In the genomic region with DNA sequence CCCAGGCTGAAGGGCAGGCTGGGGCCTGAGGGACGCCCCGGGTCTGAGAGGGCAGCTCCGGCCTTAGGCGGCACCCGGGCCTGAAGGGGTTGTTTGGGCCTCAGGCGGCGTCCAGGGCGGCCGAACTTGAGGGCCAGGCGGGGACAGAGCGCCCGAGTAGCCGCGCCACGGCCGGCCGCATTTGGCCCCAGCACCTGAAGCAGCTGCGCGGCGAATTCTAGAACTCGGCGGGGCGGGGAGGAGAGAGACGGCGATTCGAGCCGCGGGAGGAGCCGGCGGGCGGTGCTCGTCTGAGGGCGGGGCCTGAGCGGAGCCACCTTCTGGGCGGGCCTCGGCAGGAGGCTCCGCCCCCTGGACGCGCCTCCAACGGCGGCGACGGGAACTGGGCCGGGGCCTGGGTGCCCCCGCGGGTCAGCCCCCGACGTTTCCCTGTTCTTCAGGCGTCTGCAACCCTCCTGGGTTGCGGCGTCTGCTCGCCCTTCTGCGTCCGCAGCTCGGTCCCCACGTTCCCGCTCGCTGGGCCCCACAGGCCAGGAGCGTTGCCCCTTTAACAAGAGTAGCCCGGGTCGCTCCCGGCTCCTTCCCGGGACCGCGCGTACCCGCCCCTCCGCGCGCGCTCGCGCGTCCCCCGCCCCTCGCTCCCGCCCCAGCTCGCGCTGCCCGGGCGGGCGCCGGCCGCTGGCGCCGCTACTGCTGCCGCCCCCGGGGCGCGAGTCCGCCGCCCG, we compare ENCODE assay signal across 8 cellular contexts. TPM values are rescaled to one million over a fixed set of nuclear protein-coding genes. Genes with fewer than 3 reads are reported as not detected.
A peak's percentile ranks its signal among the peaks of the same experiment; 100 is the strongest.
DNase-seq lines count a peak whose midpoint lies in the region; ATAC-seq, FAIRE-seq and TF ChIP-seq lines count a peak whose summit lies in the region.

A gene with protein sequence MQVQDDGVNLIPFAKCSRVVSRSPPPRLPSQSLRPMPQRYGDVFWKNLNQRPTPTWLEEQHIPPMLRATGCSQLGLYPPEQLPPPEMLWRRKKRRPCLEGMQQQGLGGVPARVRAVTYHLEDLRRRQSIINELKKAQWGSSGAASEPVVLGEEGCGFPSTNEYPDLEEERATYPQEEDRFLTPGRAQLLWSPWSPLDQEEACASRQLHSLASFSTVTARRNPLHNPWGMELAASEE (minus strand): TSS at position 221 of the 725 bp plus-strand sequence. CDS start 3,085 bp downstream, outside the sequence.
A gene (plus strand): TSS at position 649 of the 725 bp plus-strand sequence. CDS start 2,297 bp downstream, outside the sequence.

- intact Hi-C loops in HepG2 (cut with micrococcal nuclease; ENCODE audit: unreplicated experiment): no loop called here

- H3K4me3 ChIP-seq in HepG2 (replicated peaks in 1 of 3; ENCODE audit: insufficient read depth in 1 of 3, low read depth in 2 of 3, low read length in 3 of 3): peak within 1 kb of the TSS; percentile 91 to 93 (median 92)

- H3K9ac ChIP-seq in HepG2 (ENCODE audit: insufficient read depth, low read depth, low read length): peak within 1 kb of the TSS; percentile 92

- peak; percentile 96 for DNase-seq in Ammon's horn (ENCODE audit: low spot score)
- DNase-seq in NCI-H510A treated with DMSO at 0.1 percent for 48 hours (lab: John Stamatoyannopoulos, UW): peak; percentile 84
- DNase-seq in activated CD4-positive, alpha-beta T cell treated with anti-CD3 and anti-CD28 coated beads, Interleukin-2, amount 10 ng/mL, durations not matched to agents 7 days and 5 days: peak; percentile 91
- peak; percentile 91 for DNase-seq in cortex of kidney (lab: John Stamatoyannopoulos, UW)
- peak; percentile 77 for DNase-seq in HepG2 (ENCODE audit: low spot score)
- peak; percentile 89 for DNase-seq in stimulated activated CD4-positive, alpha-beta T cell treated with anti-CD3 and anti-CD28 coated beads, Interleukin-2, amount 100 ng/mL, for 48 hours

- peak within 1 kb of the TSS; percentile 79 for H3K27ac Mint-ChIP-seq in activated CD4-positive, alpha-beta T cell treated with anti-CD3 and anti-CD28 coated beads, Interleukin-2, amount 10 ng/mL, durations not matched to agents 7 days and 5 days

- no peaks in the 10 kb centered on the region for H3K9me3 Mint-ChIP-seq in activated CD4-positive, alpha-beta T cell treated with anti-CD3 and anti-CD28 coated beads, Interleukin-2, amount 10 ng/mL, durations not matched to agents 7 days and 5 days

- peak; percentile 23; the same call in 1 of the 2 replicates for TF ChIP-seq RAD21 in HepG2 (CRISPR knock-in tag; IDR thresholded peaks at IDR 0.05)

- TF ChIP-seq CTCF in HepG2 (CRISPR knock-in tag; IDR thresholded peaks at IDR 0.05): no peak

- TF ChIP-seq POLR2A in HepG2 (IDR thresholded peaks at IDR 0.05; ENCODE audit: insufficient read depth in 1 of 2, low read depth in 2 of 2, low read length in 2 of 2): peak; percentile 62 to 79

- H3K4me2 ChIP-seq in HepG2 (ENCODE audit: low read depth, low read length): peak within 1 kb of the TSS; percentile 89

- H3K27me3 Mint-ChIP-seq in activated CD4-positive, alpha-beta T cell treated with anti-CD3 and anti-CD28 coated beads, Interleukin-2, amount 10 ng/mL, durations not matched to agents 7 days and 5 days: peaks cover 4% of the 10 kb centered on the region

- POLR2A ChIA-PET in activated CD4-positive, alpha-beta T cell treated with anti-CD3 and anti-CD28 coated beads, Interleukin-2, amount 10 ng/mL, durations not matched to agents 7 days and 5 days (lab: Charles Lee): no interaction called here
- POLR2A ChIA-PET in HepG2 (lab: Yijun Ruan, JAX): interaction anchor here (0.8 to 5.1 kb wide), 17 partner anchors 9 to 201 kb away, joined by 3 to 74 read pairs (median 7); a partner anchor contains a TSS

- H3K36me3 Mint-ChIP-seq in activated CD4-positive, alpha-beta T cell treated with anti-CD3 and anti-CD28 coated beads, Interleukin-2, amount 10 ng/mL, durations not matched to agents 7 days and 5 days (ENCODE audit: low read depth): peaks cover 19% of the 10 kb centered on the region

- ATAC-seq in GM19035 (IDR thresholded peaks at IDR 0.05; ENCODE audit: unreplicated experiment): peak; percentile 77
- peak; percentile 86 for ATAC-seq in HG03280 (IDR thresholded peaks at IDR 0.05; ENCODE audit: unreplicated experiment)
- peak; percentile 78 for ATAC-seq in HepG2

- peaks cover 28% of the 10 kb centered on the region for H3K4me1 ChIP-seq in HepG2 (ENCODE audit: insufficient read depth, low read length)

- in situ Hi-C loops in HepG2 (cut with HindIII; ENCODE audit: extremely low pct_ligation_motif_present, low pct_unique_long_range_greater_than_20kb): no loop called here

- H3K4me3 Mint-ChIP-seq in activated CD4-positive, alpha-beta T cell treated with anti-CD3 and anti-CD28 coated beads, Interleukin-2, amount 10 ng/mL, durations not matched to agents 7 days and 5 days: peak within 1 kb of the TSS; percentile 86

- peaks cover 26% of the 10 kb centered on the region for H3K79me2 ChIP-seq in HepG2 (ENCODE audit: insufficient read depth, low read length)

- no peaks in the 10 kb centered on the region for H3K9me3 ChIP-seq in HepG2 (ENCODE audit: low read length)

- H3K4me1 Mint-ChIP-seq in activated CD4-positive, alpha-beta T cell treated with anti-CD3 and anti-CD28 coated beads, Interleukin-2, amount 10 ng/mL, durations not matched to agents 7 days and 5 days: peaks cover 23% of the 10 kb centered on the region

- BruUV-seq in HepG2 (replicated peaks; lab: Mats Ljungman, UMichigan): TSS peak; percentile 43

- TF ChIP-seq EP300 in HepG2 (IDR thresholded peaks at IDR 0.05; ENCODE audit: low read depth in 2 of 2, low read length in 2 of 2) (no peak), HepG2 (CRISPR knock-in tag; IDR thresholded peaks at IDR 0.05; ENCODE audit: borderline replicate concordance) (no peak)

- no peak within 1 kb of the TSS for H2AFZ ChIP-seq in HepG2 (ENCODE audit: low read length)

- peak within 1 kb of the TSS; percentile 93 for H3K27ac ChIP-seq in HepG2 (ENCODE audit: extremely low read length, insufficient read depth, low read length)

- CTCF ChIA-PET in activated CD4-positive, alpha-beta T cell treated with anti-CD3 and anti-CD28 coated beads, Interleukin-2, amount 10 ng/mL, durations not matched to agents 7 days and 5 days (lab: Charles Lee): interaction anchor here (0.6 to 1.7 kb wide), 10 partner anchors 9 to 1410 kb away, joined by 3 to 8 read pairs (median 4); a partner anchor contains a TSS
- CTCF ChIA-PET in HepG2 (lab: Yijun Ruan, JAX; ENCODE audit: low intra/inter-chr PET ratio, low total read pairs): no interaction called here

- no peaks in the 10 kb centered on the region; a peak in 1 of 5 replicates for H3K27me3 ChIP-seq in HepG2 (ENCODE audit: control insufficient read depth in 1 of 2, insufficient read depth in 2 of 2, low read length in 2 of 2)

- FAIRE-seq in HepG2 (lab: Jason Lieb, UNC): peak; percentile 18

- WGBS in HepG2 (ENCODE audit: low lambda C conversion rate): no CpG with 5 or more reads among the region's 93 CpGs

- H4K20me1 ChIP-seq in HepG2 (ENCODE audit: insufficient read depth, low read length): no peaks in the 10 kb centered on the region

- peaks cover 4 to 20% of the 10 kb centered on the region in 2 experiments for H3K36me3 ChIP-seq in HepG2 (replicated peaks in 1 of 2; ENCODE audit: control insufficient read depth in 1 of 2, insufficient read depth in 2 of 2, low read length in 2 of 2)

RNA-seq across cellular contexts. Expression of the first gene that starts in this region (rescaled TPM):
- total RNA-seq in activated CD4-positive, alpha-beta T cell treated with anti-CD3 and anti-CD28 coated beads, Interleukin-2, amount 10 ng/mL, durations not matched to agents 7 days and 5 days: under 1 TPM; 0.35 to 0.50 TPM
- total RNA-seq in HepG2 (2016; rRNA removed; fragmentation: Illumina TruSeq; extraction: Trizol): 0.35 and 0.93 TPM in 2 replicates
- 0.62 TPM in 1 of 2 replicates, not detected in the other for total RNA-seq in HepG2 (2016; cell fraction: cytosol; rRNA removed; fragmentation: Illumina TruSeq; extraction: Trizol; ENCODE audit: low read depth)
- total RNA-seq in HepG2 (2016; cell fraction: insoluble cytoplasmic fraction; rRNA removed; fragmentation: Illumina TruSeq; extraction: Trizol): 0.71 and 0.87 TPM in 2 replicates
- 0.72 and 0.96 TPM in 2 replicates for total RNA-seq in HepG2 (2016; cell fraction: membrane; rRNA removed; fragmentation: Illumina TruSeq; extraction: Trizol)
- 0.50 and 0.81 TPM in 2 replicates for total RNA-seq in HepG2 (2016; cell fraction: nucleus; rRNA removed; fragmentation: Illumina TruSeq; extraction: Trizol)
- 2.6 and 3.3 TPM in 2 replicates for polyA plus RNA-seq in HepG2 (2011; rRNA removed)
- polyA plus RNA-seq in HepG2 (2011; cell fraction: cytosol; rRNA removed): 0.74 and 0.88 TPM in 2 replicates
- polyA plus RNA-seq in HepG2 (2011; cell fraction: nucleus; rRNA removed): 18.2 and 26.0 TPM in 2 replicates
- 2.6 and 2.8 TPM in 2 replicates for polyA plus RNA-seq in HepG2 (2012)
- 0.38 and 0.86 TPM in 2 replicates for polyA plus RNA-seq in HepG2 (2016; cell fraction: cytosol; fragmentation: Illumina TruSeq; extraction: Trizol; ENCODE audit: low read depth)
- 0.45 and 0.92 TPM in 2 replicates for polyA plus RNA-seq in HepG2 (2016; cell fraction: insoluble cytoplasmic fraction; fragmentation: Illumina TruSeq; extraction: Trizol; ENCODE audit: low read depth)
- 0.81 and 1.4 TPM in 2 replicates for polyA plus RNA-seq in HepG2 (2016; cell fraction: membrane; fragmentation: Illumina TruSeq; extraction: Trizol; ENCODE audit: low read depth)
- polyA plus RNA-seq in HepG2 (2016; cell fraction: nucleus; fragmentation: Illumina TruSeq; extraction: Trizol; ENCODE audit: insufficient read depth, low read depth): 3.6 and 4.5 TPM in 2 replicates
- polyA minus RNA-seq in HepG2 (2011; rRNA and poly(A)+ RNA removed; ENCODE audit: low replicate concordance): 0.61 and 0.68 TPM in 2 replicates
- polyA minus RNA-seq in HepG2 (2011; cell fraction: cytosol; rRNA and poly(A)+ RNA removed): 0.88 TPM in 1 of 2 replicates, not detected in the other
- 0.50 and 0.77 TPM in 2 replicates for polyA minus RNA-seq in HepG2 (2011; cell fraction: nucleus; rRNA and poly(A)+ RNA removed)

RNA-seq across cellular contexts. Expression of the second gene that starts in this region (rescaled TPM):
- 10 to 100 TPM; 36.6 to 48.8 TPM for total RNA-seq in activated CD4-positive, alpha-beta T cell treated with anti-CD3 and anti-CD28 coated beads, Interleukin-2, amount 10 ng/mL, durations not matched to agents 7 days and 5 days
- total RNA-seq in HepG2 (2016; rRNA removed; fragmentation: Illumina TruSeq; extraction: Trizol): 79.0 and 104 TPM in 2 replicates
- total RNA-seq in HepG2 (2016; cell fraction: cytosol; rRNA removed; fragmentation: Illumina TruSeq; extraction: Trizol; ENCODE audit: low read depth): 19.8 and 24.9 TPM in 2 replicates
- total RNA-seq in HepG2 (2016; cell fraction: insoluble cytoplasmic fraction; rRNA removed; fragmentation: Illumina TruSeq; extraction: Trizol): 62.8 and 109 TPM in 2 replicates
- total RNA-seq in HepG2 (2016; cell fraction: membrane; rRNA removed; fragmentation: Illumina TruSeq; extraction: Trizol): 101 and 114 TPM in 2 replicates
- 47.9 and 62.6 TPM in 2 replicates for total RNA-seq in HepG2 (2016; cell fraction: nucleus; rRNA removed; fragmentation: Illumina TruSeq; extraction: Trizol)
- 70.0 and 77.7 TPM in 2 replicates for polyA plus RNA-seq in HepG2 (2011; rRNA removed)
- 41.2 and 41.3 TPM in 2 replicates for polyA plus RNA-seq in HepG2 (2011; cell fraction: cytosol; rRNA removed)
- polyA plus RNA-seq in HepG2 (2011; cell fraction: nucleus; rRNA removed): 56.4 and 66.4 TPM in 2 replicates
- polyA plus RNA-seq in HepG2 (2012): 64.6 and 76.7 TPM in 2 replicates
- polyA plus RNA-seq in HepG2 (2016; cell fraction: cytosol; fragmentation: Illumina TruSeq; extraction: Trizol; ENCODE audit: low read depth): 35.2 and 41.4 TPM in 2 replicates
- polyA plus RNA-seq in HepG2 (2016; cell fraction: insoluble cytoplasmic fraction; fragmentation: Illumina TruSeq; extraction: Trizol; ENCODE audit: low read depth): 92.0 and 117 TPM in 2 replicates
- polyA plus RNA-seq in HepG2 (2016; cell fraction: membrane; fragmentation: Illumina TruSeq; extraction: Trizol; ENCODE audit: low read depth): 104 and 124 TPM in 2 replicates
- polyA plus RNA-seq in HepG2 (2016; cell fraction: nucleus; fragmentation: Illumina TruSeq; extraction: Trizol; ENCODE audit: insufficient read depth, low read depth): 138 and 143 TPM in 2 replicates
- polyA minus RNA-seq in HepG2 (2011; rRNA and poly(A)+ RNA removed; ENCODE audit: low replicate concordance): 103 and 104 TPM in 2 replicates
- 33.7 and 51.0 TPM in 2 replicates for polyA minus RNA-seq in HepG2 (2011; cell fraction: cytosol; rRNA and poly(A)+ RNA removed)
- 23.3 and 28.5 TPM in 2 replicates for polyA minus RNA-seq in HepG2 (2011; cell fraction: nucleus; rRNA and poly(A)+ RNA removed)

Comparison
In these comparisons a context has a peak if more than half of its experiments do, and no peak if none do; other contexts are left out.
1. Peak in every context shown above with its lines: DNase-seq, ATAC-seq, H3K4me3 ChIP-seq and H3K27ac ChIP-seq.